Comparison of ENCODE assay signal across 8 cellular contexts in genomic region chr9:113564804-113565237, GRCh38.
DNase-seq lines count a peak whose midpoint lies in the region; TF ChIP-seq lines count a peak whose summit lies in the region.

No MANE protein-coding gene starts in this region.

- H3K27ac Mint-ChIP-seq in activated T-helper 1 cell treated with anti-CD3 and anti-CD28 coated beads, Interleukin-12 subunit alpha, Interleukin-12 subunit beta, Interleukin-2, Interleukin-4 antibody, amounts not matched to agents 30 ng/mL and 10 ng/mL and 1 ng/mL, durations not matched to agents 14 hours and 24 hours and 36 hours, result no peak overlapping the region

- peak; percentile 82 for DNase-seq in BE2C
- peak; percentile 80 for DNase-seq in NB4 (ENCODE audit: low read depth)
- DNase-seq in cerebellum (ENCODE audit: low spot score), result peak; percentile 53
- peak; percentile 53 for DNase-seq in kidney glomerular epithelial cell (lab: John Stamatoyannopoulos, UW)
- peak; percentile 80 for DNase-seq in spleen
- no peak for DNase-seq in stimulated activated naive CD4-positive, alpha-beta T cell treated with Interleukin-2 at 50 U/mL for 16 hours (lab: John Stamatoyannopoulos, UW)
- DNase-seq in HK-2 (ENCODE audit: unreplicated experiment), result no peak
- DNase-seq in activated T-helper 1 cell treated with anti-CD3 and anti-CD28 coated beads, Interleukin-12 subunit alpha, Interleukin-12 subunit beta, Interleukin-2, Interleukin-4 antibody, amounts not matched to agents 30 ng/mL and 10 ng/mL and 1 ng/mL, durations not matched to agents 14 hours and 24 hours and 36 hours (ENCODE audit: low spot score), result no peak

- H3K4me1 Mint-ChIP-seq in activated T-helper 1 cell treated with anti-CD3 and anti-CD28 coated beads, Interleukin-12 subunit alpha, Interleukin-12 subunit beta, Interleukin-2, Interleukin-4 antibody, amounts not matched to agents 30 ng/mL and 10 ng/mL and 1 ng/mL, durations not matched to agents 14 hours and 24 hours and 36 hours (ENCODE audit: low read depth), result peaks cover 11% of the 10 kb centered on the region

- peaks cover 4% of the 10 kb centered on the region for H3K27me3 Mint-ChIP-seq in activated T-helper 1 cell treated with anti-CD3 and anti-CD28 coated beads, Interleukin-12 subunit alpha, Interleukin-12 subunit beta, Interleukin-2, Interleukin-4 antibody, amounts not matched to agents 30 ng/mL and 10 ng/mL and 1 ng/mL, durations not matched to agents 14 hours and 24 hours and 36 hours (ENCODE audit: insufficient read depth)

- peaks cover 3% of the 10 kb centered on the region for H3K36me3 Mint-ChIP-seq in activated T-helper 1 cell treated with anti-CD3 and anti-CD28 coated beads, Interleukin-12 subunit alpha, Interleukin-12 subunit beta, Interleukin-2, Interleukin-4 antibody, amounts not matched to agents 30 ng/mL and 10 ng/mL and 1 ng/mL, durations not matched to agents 14 hours and 24 hours and 36 hours (ENCODE audit: low read depth)

- H3K27ac ChIP-seq in spleen, result peak overlapping the region in 7 of 8 donors; percentile 74 to 89 (median 82)

- TF ChIP-seq POLR2A in NB4 (IDR thresholded peaks at IDR 0.05; ENCODE audit: extremely low read depth, insufficient read length), result no peak
- TF ChIP-seq POLR2A in spleen (IDR thresholded peaks at IDR 0.05), result peak in 1 of 3 donors; percentile 16

- peak overlapping the region; percentile 85 for H3K4me3 ChIP-seq in BE2C (ENCODE audit: low read depth, low read length)
- H3K4me3 ChIP-seq in NB4 (ENCODE audit: low read depth, low read length), result peak overlapping the region; percentile 51
- peak overlapping the region in 7 of 8 donors; percentile 7 to 58 (median 36) for H3K4me3 ChIP-seq in spleen

- no peak overlapping the region for H3K4me3 Mint-ChIP-seq in activated T-helper 1 cell treated with anti-CD3 and anti-CD28 coated beads, Interleukin-12 subunit alpha, Interleukin-12 subunit beta, Interleukin-2, Interleukin-4 antibody, amounts not matched to agents 30 ng/mL and 10 ng/mL and 1 ng/mL, durations not matched to agents 14 hours and 24 hours and 36 hours

- H3K4me1 ChIP-seq in BE2C, result peaks cover 25% of the 10 kb centered on the region
- H3K4me1 ChIP-seq in spleen, result peaks cover 0 to 95% (median 54%) of the 10 kb centered on the region in 6 donors

- no peak for TF ChIP-seq CTCF in BE2C (IDR thresholded peaks at IDR 0.05; ENCODE audit: low read depth, low read length)
- no peak for TF ChIP-seq CTCF in NB4 (IDR thresholded peaks at IDR 0.05; ENCODE audit: low read depth, low read length)
- TF ChIP-seq CTCF in spleen (IDR thresholded peaks at IDR 0.05 in 8 of 11, conservative IDR thresholded peaks at IDR 0.05 in 3 of 11), result no peak

- H3K27me3 ChIP-seq in BE2C (no peaks in the 10 kb centered on the region), spleen (replicated peaks in 1 of 7) (no peaks in the 10 kb centered on the region)

- no peaks in the 10 kb centered on the region for H3K36me3 ChIP-seq in BE2C
- H3K36me3 ChIP-seq in spleen, result peaks cover 0 to 21% (median 0%) of the 10 kb centered on the region in 6 donors

- H3K9me3 Mint-ChIP-seq in activated T-helper 1 cell treated with anti-CD3 and anti-CD28 coated beads, Interleukin-12 subunit alpha, Interleukin-12 subunit beta, Interleukin-2, Interleukin-4 antibody, amounts not matched to agents 30 ng/mL and 10 ng/mL and 1 ng/mL, durations not matched to agents 14 hours and 24 hours and 36 hours, result no peaks in the 10 kb centered on the region

- intact Hi-C loops in spleen (cut with DNase I; ENCODE audit: low total_unique reads), result no loop called here
- intact Hi-C loops in activated T-helper 1 cell treated with anti-CD3 and anti-CD28 coated beads, Interleukin-12 subunit alpha, Interleukin-12 subunit beta, Interleukin-2, Interleukin-4 antibody, amounts not matched to agents 30 ng/mL and 10 ng/mL and 1 ng/mL, durations not matched to agents 14 hours and 24 hours and 36 hours (cut with micrococcal nuclease), result no loop called here

- 49 to 64% (median 56%) methylated on average over 9 to 18 of the region's 18 CpGs for WGBS in spleen, 5 donors

- H3K9me3 ChIP-seq in BE2C (no peaks in the 10 kb centered on the region), spleen (no peaks in the 10 kb centered on the region)

Comparison
In these comparisons a context has a peak if more than half of its experiments do, and no peak if none do; other contexts are left out.
1. DNase-seq: peak in BE2C (single experiment), NB4 (single experiment), cerebellum (single experiment), kidney glomerular epithelial cell (single experiment) and spleen (single experiment); none in stimulated activated naive CD4-positive, alpha-beta T cell treated with Interleukin-2 at 50 U/mL for 16 hours (single experiment), HK-2 (single experiment) and activated T-helper 1 cell treated with anti-CD3 and anti-CD28 coated beads, Interleukin-12 subunit alpha, Interleukin-12 subunit beta, Interleukin-2, Interleukin-4 antibody, amounts not matched to agents 30 ng/mL and 10 ng/mL and 1 ng/mL, durations not matched to agents 14 hours and 24 hours and 36 hours (single experiment).
2. Peak in every context shown above with its lines, with median percentiles within 50 percentile points of each other: H3K4me3 ChIP-seq.